8 cellular contexts compared by ENCODE assay signal in genomic region chr5:151772029-151772867, GRCh38. TPM values are rescaled to one million over a fixed set of nuclear protein-coding genes. Genes with fewer than 3 reads are reported as not detected.
DNase-seq lines count a peak whose midpoint lies in the region; ATAC-seq and TF ChIP-seq lines count a peak whose summit lies in the region.

No MANE protein-coding gene starts in this region.

- peaks cover 16 to 33% of the 10 kb centered on the region in 2 donors for H3K36me3 Mint-ChIP-seq in activated naive CD4-positive, alpha-beta T cell treated with anti-CD3 and anti-CD28 coated beads, Interleukin-2, amount 50 U/mL, for 72 hours
- peaks cover 4% of the 10 kb centered on the region for H3K36me3 Mint-ChIP-seq in progenitor cell of endocrine pancreas (ENCODE audit: insufficient read depth)

- H3K9me2 ChIP-seq in OCI-LY7 (ENCODE audit: insufficient read depth, low read length): no peaks in the 10 kb centered on the region

- H3K27ac ChIP-seq in OCI-LY7 (ENCODE audit: low read depth, low read length, poor library complexity, severe bottlenecking): peak overlapping the region; percentile 87

- H3K9me3 ChIP-seq in BE2C (no peaks in the 10 kb centered on the region), OCI-LY7 (ENCODE audit: low read length) (no peaks in the 10 kb centered on the region)

- H4K20me1 ChIP-seq in OCI-LY7 (ENCODE audit: insufficient read depth, low read length): peaks cover 48% of the 10 kb centered on the region

- TF ChIP-seq CTCF in BE2C (IDR thresholded peaks at IDR 0.05; ENCODE audit: low read depth, low read length) (no peak), OCI-LY7 (conservative IDR thresholded peaks at IDR 0.05; ENCODE audit: low read length) (no peak), progenitor cell of endocrine pancreas (IDR thresholded peaks at IDR 0.05; ENCODE audit: unreplicated experiment) (no peak)

- BruUV-seq in OCI-LY7 (replicated peaks; lab: Mats Ljungman, UMichigan): no TSS peak

- peak overlapping the region; percentile 89 for H3K4me3 Mint-ChIP-seq in progenitor cell of endocrine pancreas (ENCODE audit: low read depth)

- H3K4me1 ChIP-seq in BE2C (peaks cover 6% of the 10 kb centered on the region), OCI-LY7 (ENCODE audit: insufficient read depth, low read length, poor library complexity, severe bottlenecking) (peaks cover 43% of the 10 kb centered on the region)

- H3K27me3 Mint-ChIP-seq in progenitor cell of endocrine pancreas: no peaks in the 10 kb centered on the region

- DNase-seq in BE2C: peak; percentile 40
- peak; percentile 63 for DNase-seq in OCI-LY7 (ENCODE audit: low spot score)
- DNase-seq in activated naive CD4-positive, alpha-beta T cell treated with anti-CD3 and anti-CD28 coated beads, Interleukin-2, amount 50 U/mL, for 72 hours (ENCODE audit: low spot score in 2 of 2): peak; percentile 46 to 65
- peak; percentile 49 for DNase-seq in left cardiac atrium
- no peak for DNase-seq in progenitor cell of endocrine pancreas (ENCODE audit: low spot score, unreplicated experiment)
- no peak for DNase-seq in kidney glomerular epithelial cell (lab: John Stamatoyannopoulos, UW)
- no peak for DNase-seq in SHP77 treated with DMSO at 0.1 percent for 48 hours (lab: John Stamatoyannopoulos, UW)

- H3K79me2 ChIP-seq in OCI-LY7 (ENCODE audit: insufficient read depth, low read depth, low read length): peaks cover 57% of the 10 kb centered on the region

- H2AFZ ChIP-seq in OCI-LY7 (ENCODE audit: low read length): no peak overlapping the region

- H3K27me3 ChIP-seq in BE2C: no peaks in the 10 kb centered on the region

- H3K27ac Mint-ChIP-seq in activated naive CD4-positive, alpha-beta T cell treated with anti-CD3 and anti-CD28 coated beads, Interleukin-2, amount 50 U/mL, for 72 hours: peak overlapping the region in 1 of 2 donors; percentile 72
- H3K27ac Mint-ChIP-seq in progenitor cell of endocrine pancreas: peak overlapping the region; percentile 95

- H3K9me3 Mint-ChIP-seq in activated naive CD4-positive, alpha-beta T cell treated with anti-CD3 and anti-CD28 coated beads, Interleukin-2, amount 50 U/mL, for 72 hours: no peaks in the 10 kb centered on the region
- H3K9me3 Mint-ChIP-seq in progenitor cell of endocrine pancreas (ENCODE audit: low read depth): no peaks in the 10 kb centered on the region

- H3K4me2 ChIP-seq in OCI-LY7 (ENCODE audit: low read length): peak overlapping the region; percentile 78

- ATAC-seq in GM19397 (IDR thresholded peaks at IDR 0.05; ENCODE audit: unreplicated experiment) (peak; percentile 2), left cardiac atrium (peak; percentile 12 to 32)
- no peak for ATAC-seq in activated naive CD4-positive, alpha-beta T cell treated with anti-CD3 and anti-CD28 coated beads, Interleukin-2, amount 50 U/mL, for 72 hours

- H3K4me1 Mint-ChIP-seq in progenitor cell of endocrine pancreas (ENCODE audit: low read depth): peaks cover 39% of the 10 kb centered on the region

- H3K36me3 ChIP-seq in BE2C (peaks cover 13% of the 10 kb centered on the region), OCI-LY7 (ENCODE audit: insufficient read depth, low read length) (peaks cover 50% of the 10 kb centered on the region)

- CTCF ChIA-PET in OCI-LY7 (lab: Charles Lee; ENCODE audit: unreplicated experiment): interaction anchor here (2.1 kb wide), 1 partner anchor 12 kb away, joined by 4 read pairs; no protein-coding TSS in a partner anchor

- H3K4me3 ChIP-seq in BE2C (ENCODE audit: low read depth, low read length) (peak overlapping the region; percentile 94), OCI-LY7 (ENCODE audit: low read depth, low read length, poor library complexity, severe bottlenecking) (peak overlapping the region; percentile 91)

- POLR2A ChIA-PET in OCI-LY7 (lab: Charles Lee): interaction anchor here (0.6 to 7.8 kb wide), 6 partner anchors 9 to 520 kb away, joined by 3 to 69 read pairs (median 4); partner anchors contain the start of genes ATOX1 and GM2A

- intact Hi-C loops in OCI-LY7 (cut with micrococcal nuclease; ENCODE audit: unreplicated experiment): loop anchor here (5.0 kb wide), 2 partner anchors 520 to 560 kb away; partner anchors contain the start of gene GM2A
- intact Hi-C loops in left cardiac atrium (cut with DNase I): no loop called here

RNA-seq across cellular contexts. Expression of gene G3BP1, which starts 0.5 kb away (rescaled TPM):
- 163 TPM for polyA plus RNA-seq in BE2C (2012; ENCODE audit: insufficient read depth, insufficient read length, low read depth)
- 163 and 178 TPM in 2 replicates for total RNA-seq in OCI-LY7 (2014; rRNA removed; shearing (Covaris generic))
- total RNA-seq in OCI-LY7 (2022) (232 and 261 TPM in 2 replicates), left cardiac atrium (100 to 1,000 TPM; 103 to 128 TPM), progenitor cell of endocrine pancreas (220 and 226 TPM in 2 replicates)
- total RNA-seq in activated naive CD4-positive, alpha-beta T cell treated with anti-CD3 and anti-CD28 coated beads, Interleukin-2, amount 50 U/mL, for 72 hours: 100 to 1,000 TPM; 185 to 250 TPM

RNA-seq across cellular contexts. Expression of gene ATOX1, which starts 13.8 kb away (rescaled TPM):
- 57.7 TPM for polyA plus RNA-seq in BE2C (2012; ENCODE audit: insufficient read depth, insufficient read length, low read depth)
- 58.2 and 71.0 TPM in 2 replicates for total RNA-seq in OCI-LY7 (2014; rRNA removed; shearing (Covaris generic))
- 86.6 and 92.5 TPM in 2 replicates for total RNA-seq in OCI-LY7 (2022)
- 10 to 100 TPM; 48.2 to 84.3 TPM for total RNA-seq in activated naive CD4-positive, alpha-beta T cell treated with anti-CD3 and anti-CD28 coated beads, Interleukin-2, amount 50 U/mL, for 72 hours
- 10 to 100 TPM; 65.6 to 71.9 TPM for total RNA-seq in left cardiac atrium
- total RNA-seq in progenitor cell of endocrine pancreas: 93.8 and 108 TPM in 2 replicates

Comparison
In these comparisons a context has a peak if more than half of its experiments do, and no peak if none do; other contexts are left out.
1. DNase-seq: peak in BE2C (single experiment), OCI-LY7 (single experiment), activated naive CD4-positive, alpha-beta T cell treated with anti-CD3 and anti-CD28 coated beads, Interleukin-2, amount 50 U/mL, for 72 hours (2 of 2) and left cardiac atrium (single experiment); none in progenitor cell of endocrine pancreas (single experiment), kidney glomerular epithelial cell (single experiment) and SHP77 treated with DMSO at 0.1 percent for 48 hours (single experiment).
2. ATAC-seq: peak in GM19397 (single experiment) and left cardiac atrium (2 of 2); none in activated naive CD4-positive, alpha-beta T cell treated with anti-CD3 and anti-CD28 coated beads, Interleukin-2, amount 50 U/mL, for 72 hours (0 of 2).